In the genomic region with DNA sequence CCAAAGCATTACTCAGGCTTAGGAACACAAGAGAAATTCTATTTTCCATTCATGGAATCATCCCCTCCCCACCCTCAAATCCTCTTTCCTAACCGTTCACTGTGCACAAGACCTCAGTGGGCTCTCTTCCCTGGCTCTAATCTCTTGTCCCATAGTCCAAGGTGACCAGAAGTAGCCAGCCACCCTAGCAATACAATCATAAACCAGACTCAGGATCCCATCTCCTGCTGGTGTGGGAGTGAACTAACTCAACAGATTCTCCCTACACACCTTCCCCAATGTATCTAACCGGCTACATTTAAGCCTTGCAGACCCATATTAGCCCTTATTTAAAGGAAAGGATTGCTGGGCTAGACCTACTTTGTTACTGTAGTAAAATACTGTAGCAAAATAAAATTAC, we compare ENCODE assay signal across 23 cellular contexts.
"Had no signal": no experiment of that assay in that cellular context is flagged by ENCODE, and none has a peak within 500 bp of the region (broad histone marks: within the 10 kb centered on the region; RNA-seq: fewer than 3 reads in every experiment).

No MANE protein-coding gene starts in this region.

- H3K9me3 ChIP-seq: gastrocnemius medialis, pancreas, prostate gland, spleen, tibial artery, upper lobe of left lung, uterus had no signal

- H3K27ac Mint-ChIP-seq: naive thymus-derived CD4-positive, alpha-beta T cell; stimulated activated memory B cell treated with anti-CD40 and anti-IgM and Interleukin-4, amounts not matched to agents 10 μg/mL and 1 μg/mL and 100 μg/mL, for 72 hours; stimulated activated naive CD8-positive, alpha-beta T cell treated with anti-CD3 and anti-CD28 coated beads, Interleukin-15, Interleukin-2, amounts not matched to agents 100 ng/mL and 50 ng/mL, for 24 hours had no signal

- H3K4me1 ChIP-seq: pancreas, prostate gland, spleen, tibial artery, upper lobe of left lung, uterus had no signal

- H3K4me3 ChIP-seq: dorsolateral prefrontal cortex, gastrocnemius medialis, pancreas, prostate gland, spleen, tibial artery, upper lobe of left lung, uterus had no signal

- H3K4me3 Mint-ChIP-seq: naive thymus-derived CD4-positive, alpha-beta T cell; stimulated activated memory B cell treated with anti-CD40 and anti-IgM and Interleukin-4, amounts not matched to agents 10 μg/mL and 1 μg/mL and 100 μg/mL, for 72 hours; stimulated activated naive CD8-positive, alpha-beta T cell treated with anti-CD3 and anti-CD28 coated beads, Interleukin-15, Interleukin-2, amounts not matched to agents 100 ng/mL and 50 ng/mL, for 24 hours had no signal

- H3K36me3 Mint-ChIP-seq: stimulated activated memory B cell treated with anti-CD40 and anti-IgM and Interleukin-4, amounts not matched to agents 10 μg/mL and 1 μg/mL and 100 μg/mL, for 72 hours had no signal

- H3K27ac ChIP-seq: dorsolateral prefrontal cortex, gastrocnemius medialis, pancreas, prostate gland, spleen, tibial artery, upper lobe of left lung, uterus had no signal

- H3K27me3 ChIP-seq: dorsolateral prefrontal cortex, gastrocnemius medialis, pancreas, spleen, tibial artery, upper lobe of left lung, uterus had no signal

- H3K27me3 Mint-ChIP-seq: naive thymus-derived CD4-positive, alpha-beta T cell; stimulated activated naive CD8-positive, alpha-beta T cell treated with anti-CD3 and anti-CD28 coated beads, Interleukin-15, Interleukin-2, amounts not matched to agents 100 ng/mL and 50 ng/mL, for 24 hours had no signal

- ATAC-seq: esophagus mucosa; left lobe of liver; naive thymus-derived CD4-positive, alpha-beta T cell; pancreas; sciatic nerve; stimulated activated memory B cell treated with anti-CD40 and anti-IgM and Interleukin-4, amounts not matched to agents 10 μg/mL and 1 μg/mL and 100 μg/mL, for 72 hours had no signal

- H3K36me3 ChIP-seq: pancreas, prostate gland, uterus had no signal

- DNase-seq: cortex of kidney; dorsolateral prefrontal cortex; effector CD8-positive, alpha-beta T cell; gastrocnemius medialis; glutamatergic neuron; islet precursor cell; mammary epithelial cell; naive thymus-derived CD4-positive, alpha-beta T cell; pancreas; retina; spleen; stimulated activated CD4-positive, alpha-beta T cell treated with anti-CD3 and anti-CD28 coated beads, Interleukin-15, amount 100 ng/mL, for 24 hours; stimulated activated CD4-positive, alpha-beta T cell treated with anti-CD3 and anti-CD28 coated beads, Interleukin-1b, Interleukin-23, amount 100 ng/mL, for 48 hours; stimulated activated CD4-positive, alpha-beta T cell treated with anti-CD3 and anti-CD28 coated beads, Interleukin-4, amount 100 ng/mL, for 24 hours; tibial artery; upper lobe of left lung; uterus had no signal

- H3K9me3 Mint-ChIP-seq: naive thymus-derived CD4-positive, alpha-beta T cell; stimulated activated memory B cell treated with anti-CD40 and anti-IgM and Interleukin-4, amounts not matched to agents 10 μg/mL and 1 μg/mL and 100 μg/mL, for 72 hours; stimulated activated naive CD8-positive, alpha-beta T cell treated with anti-CD3 and anti-CD28 coated beads, Interleukin-15, Interleukin-2, amounts not matched to agents 100 ng/mL and 50 ng/mL, for 24 hours had no signal
